1 cellular context compared by ENCODE assay signal in genomic region chr11:130340671-130341319, GRCh38.
TF ChIP-seq lines count a peak whose summit lies in the region.

No MANE protein-coding gene starts in this region.

TF ChIP-seq in IMR-90, 13 proteins besides CTCF, POLR2A, EP300 and RAD21:
- TF ChIP-seq MAZ (IDR thresholded peaks at IDR 0.05; ENCODE audit: borderline replicate concordance, low read depth, low read length): no peak
- no peak for TF ChIP-seq RFX5 (IDR thresholded peaks at IDR 0.05; ENCODE audit: low read depth, low read length)
- TF ChIP-seq MXI1 (IDR thresholded peaks at IDR 0.05; ENCODE audit: borderline replicate concordance, low read depth, low read length): no peak
- no peak for TF ChIP-seq CHD1 (IDR thresholded peaks at IDR 0.05; ENCODE audit: low read depth, low read length)
- TF ChIP-seq ELK1 (IDR thresholded peaks at IDR 0.05; ENCODE audit: borderline replicate concordance, low read depth, low read length): no peak
- TF ChIP-seq BHLHE40 (IDR thresholded peaks at IDR 0.05; ENCODE audit: low read depth, low read length): no peak
- TF ChIP-seq USF2 (IDR thresholded peaks at IDR 0.05; ENCODE audit: low read depth, low read length): no peak
- no peak for TF ChIP-seq FOS (IDR thresholded peaks at IDR 0.05; ENCODE audit: low read depth, low read length)
- TF ChIP-seq NFE2L2 (IDR thresholded peaks at IDR 0.05; ENCODE audit: low read depth, low read length): no peak
